23 cellular contexts compared by ENCODE assay signal in the genomic region with DNA sequence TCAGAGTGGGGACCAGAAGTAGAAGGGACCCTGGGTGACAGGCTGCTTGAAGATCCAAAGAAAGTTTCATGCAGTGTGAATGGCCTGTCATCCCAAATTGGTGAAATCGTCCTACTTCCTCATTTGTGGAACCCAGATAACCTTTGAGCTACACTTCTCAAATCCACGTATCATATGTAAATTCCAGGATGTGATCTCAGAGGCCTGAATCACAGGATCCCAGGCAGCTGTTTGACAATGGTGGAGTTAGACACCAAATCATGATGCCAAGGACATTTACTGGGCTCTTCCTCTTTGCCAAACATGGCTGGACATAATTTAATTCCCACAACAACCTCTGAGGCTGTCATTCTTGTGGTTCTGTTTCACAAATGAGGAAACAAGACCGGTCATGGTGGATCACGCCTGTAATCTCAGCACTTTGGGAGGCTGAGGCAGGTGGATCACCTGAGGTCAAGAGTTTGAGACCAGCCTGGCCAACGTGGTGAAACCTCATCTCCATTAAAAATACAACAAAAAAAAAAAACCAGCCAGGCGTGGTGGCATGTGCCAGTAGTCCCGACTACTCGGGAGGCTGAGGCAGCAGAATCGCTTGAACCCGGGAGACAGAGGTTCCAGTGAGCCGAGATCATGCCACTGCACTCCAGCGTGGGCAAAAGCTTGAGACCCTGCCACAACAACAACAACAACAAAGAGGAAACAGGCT. TPM values are rescaled to one million over a fixed set of nuclear protein-coding genes. Genes with fewer than 3 reads are reported as not detected.
A peak's percentile ranks its signal among the peaks of the same experiment; 100 is the strongest.
DNase-seq lines count a peak whose midpoint lies in the region; ATAC-seq, FAIRE-seq and TF ChIP-seq lines count a peak whose summit lies in the region.
"Had no signal": no experiment of that assay in that cellular context is flagged by ENCODE, and none has a peak within 500 bp of the region (broad histone marks: within the 10 kb centered on the region; RNA-seq: fewer than 3 reads in every experiment).

No MANE protein-coding gene starts in this region.

- no peak overlapping the region for H4K91ac ChIP-seq in H9 (ENCODE audit: insufficient read length, low read depth, low read length)

- no peaks in the 10 kb centered on the region for H3K23me2 ChIP-seq in H9 (ENCODE audit: insufficient read length, low read depth, low read length, poor library complexity, severe bottlenecking)

- peak overlapping the region; percentile 88 to 93 for H3K27ac ChIP-seq in mucosa of rectum (ENCODE audit: low read depth in 2 of 2, low read length in 2 of 2)
- no peak overlapping the region for H3K27ac ChIP-seq in H9 (ENCODE audit: insufficient read length, low read depth, low read length)
- H3K27ac ChIP-seq: heart right ventricle had no signal

- H3K4me3 Mint-ChIP-seq in Caco-2 (ENCODE audit: unreplicated experiment), result no peak overlapping the region
- no peak overlapping the region for H3K4me3 Mint-ChIP-seq in H9
- H3K4me3 Mint-ChIP-seq: activated CD8-positive, alpha-beta memory T cell treated with anti-CD3 and anti-CD28 coated beads, Interleukin-2, amount 10 ng/mL, durations not matched to agents 7 days and 5 days; GM23338 had no signal

- H2BK5ac ChIP-seq in H9 (ENCODE audit: insufficient read length, low read length), result no peak overlapping the region

- no peak overlapping the region for H2BK20ac ChIP-seq in H9 (ENCODE audit: low read depth, low read length, poor library complexity, severe bottlenecking)

- H3K4ac ChIP-seq in H9 (ENCODE audit: low read depth, low read length), result no peak overlapping the region

- H3K4me3 ChIP-seq in Caco-2 (ENCODE audit: low read depth, low read length), result no peak overlapping the region
- no peak overlapping the region for H3K4me3 ChIP-seq in bronchial epithelial cell (ENCODE audit: low read depth, low read length)
- peak overlapping the region in 1 of 2 donors; percentile 17 for H3K4me3 ChIP-seq in mucosa of rectum (ENCODE audit: low read length in 2 of 2)
- H3K4me3 ChIP-seq: GM23338, heart right ventricle had no signal

- CTCF ChIA-PET in Caco-2 (lab: Charles Lee), result interaction anchor here (0.6 to 2.2 kb wide), 4 partner anchors 8 to 218 kb away, joined by 3 to 10 read pairs (median 6); no protein-coding TSS in a partner anchor

- no peak overlapping the region for H2AK5ac ChIP-seq in H9 (ENCODE audit: insufficient read length, low read length)

- no peak overlapping the region for H2BK15ac ChIP-seq in H9 (ENCODE audit: low read depth, low read length)

- H3K79me2 ChIP-seq in H9 (ENCODE audit: insufficient read depth, low read length), result no peaks in the 10 kb centered on the region

- H3K9ac ChIP-seq in mucosa of rectum (ENCODE audit: low read depth in 1 of 2, low read length in 2 of 2) (peak overlapping the region; percentile 17 to 65), H9 (ENCODE audit: extremely low read depth, insufficient read length, low read length) (no peak overlapping the region)

- no TSS peak for BruUV-seq in Caco-2 (replicated peaks; lab: Mats Ljungman, UMichigan)

- no peak for DNase-seq in Caco-2
- peak; percentile 35 to 70 for DNase-seq in NOMO-1 (lab: John Stamatoyannopoulos, UW; ENCODE audit: unreplicated experiment in 2 of 2)
- peak; percentile 53 for DNase-seq in bronchial epithelial cell (ENCODE audit: low read depth)
- no peak for DNase-seq in GM13976 (ENCODE audit: low spot score)
- no peak for DNase-seq in H9
- DNase-seq in SK-N-DZ (ENCODE audit: low spot score), result no peak
- DNase-seq: activated CD4-positive, CD25-positive, alpha-beta regulatory T cell treated with anti-CD3 and anti-CD28 coated beads, Interleukin-2, amount 50 U/mL, for 72 hours; activated CD8-positive, alpha-beta memory T cell treated with anti-CD3 and anti-CD28 coated beads, Interleukin-2, amount 10 ng/mL, durations not matched to agents 7 days and 5 days; Calu3; central memory CD4-positive, alpha-beta T cell; effector memory CD4-positive, alpha-beta T cell; GDM1; heart right ventricle; islet precursor cell; KG1; NCI-H1417; NCI-H748 treated with DMSO at 0.1 percent for 48 hours; T-helper 2 cell had no signal

- H3K4me2 ChIP-seq in H9 (ENCODE audit: insufficient read depth, insufficient read length, low read length), result no peak overlapping the region
- H3K4me2 ChIP-seq: GM23338 had no signal

- H4K20me1 ChIP-seq in H9 (ENCODE audit: control insufficient read depth, insufficient read depth, insufficient read length), result no peaks in the 10 kb centered on the region

- no peaks in the 10 kb centered on the region for H3K27me3 Mint-ChIP-seq in Caco-2 (ENCODE audit: insufficient read depth, unreplicated experiment)
- peaks cover 7% of the 10 kb centered on the region for H3K27me3 Mint-ChIP-seq in H9 (ENCODE audit: low read depth)

- H3T11ph ChIP-seq in H9 (ENCODE audit: low read length), result no peak overlapping the region

- POLR2A ChIA-PET in Caco-2 (lab: Charles Lee), result interaction anchor here (0.7 kb wide), 1 partner anchor 11 kb away, joined by 4 read pairs; no protein-coding TSS in a partner anchor

- H3K9me3 Mint-ChIP-seq in Caco-2 (ENCODE audit: unreplicated experiment) (no peaks in the 10 kb centered on the region), H9 (no peaks in the 10 kb centered on the region)
- H3K9me3 Mint-ChIP-seq: activated T-helper 2 cell treated with anti-CD3 and anti-CD28 coated beads, Interferon-gamma antibody, Interleukin-2, Interleukin-4, amounts not matched to agents 10 μg/mL and 5 μg/mL and 100 μg/mL, durations not matched to agents 14 hours and 24 hours and 36 hours; GM23338 had no signal

- no peak overlapping the region for H2BK12ac ChIP-seq in H9 (ENCODE audit: insufficient read length, low read depth, low read length)

- no peak overlapping the region for H4K8ac ChIP-seq in H9 (replicated peaks; ENCODE audit: insufficient read length, low read depth, low read length)

- no peak overlapping the region for H3K56ac ChIP-seq in H9 (ENCODE audit: insufficient read length, low read depth, low read length)

- no peak overlapping the region for H3K14ac ChIP-seq in H9 (ENCODE audit: insufficient read depth, low read length)

- no peak overlapping the region for H4K5ac ChIP-seq in H9 (ENCODE audit: insufficient read length, low read depth, low read length)

- H2AFZ ChIP-seq in H9 (ENCODE audit: low read length), result no peak overlapping the region
- H2AFZ ChIP-seq: GM23338 had no signal

- H3K9me3 ChIP-seq in Caco-2, result no peaks in the 10 kb centered on the region
- no peaks in the 10 kb centered on the region for H3K9me3 ChIP-seq in mucosa of rectum (ENCODE audit: control insufficient read depth in 2 of 2, low read length in 2 of 2)
- H3K9me3 ChIP-seq in H9 (ENCODE audit: control insufficient read depth, low read depth, low read length), result no peaks in the 10 kb centered on the region
- H3K9me3 ChIP-seq: heart right ventricle had no signal

- H3K79me1 ChIP-seq in H9 (ENCODE audit: insufficient read depth, low read depth, low read length, poor library complexity, severe bottlenecking), result no peaks in the 10 kb centered on the region

- H2BK120ac ChIP-seq in H9 (ENCODE audit: low read depth, low read length, poor library complexity, severe bottlenecking), result no peak overlapping the region

- in situ Hi-C loops in GM13976 (cut with MboI; ENCODE audit: low sequenced_read_pairs, unreplicated experiment), result no loop called here

- FAIRE-seq in bronchial epithelial cell (lab: Jason Lieb, UNC), result no peak

- H3K27ac Mint-ChIP-seq in Caco-2 (ENCODE audit: unreplicated experiment), result peak overlapping the region; percentile 23
- no peak overlapping the region for H3K27ac Mint-ChIP-seq in H9
- H3K27ac Mint-ChIP-seq: activated CD8-positive, alpha-beta memory T cell treated with anti-CD3 and anti-CD28 coated beads, Interleukin-2, amount 10 ng/mL, durations not matched to agents 7 days and 5 days; activated T-helper 2 cell treated with anti-CD3 and anti-CD28 coated beads, Interferon-gamma antibody, Interleukin-2, Interleukin-4, amounts not matched to agents 10 μg/mL and 5 μg/mL and 100 μg/mL, durations not matched to agents 14 hours and 24 hours and 36 hours; GM23338 had no signal

- intact Hi-C loops in Caco-2 (cut with micrococcal nuclease; ENCODE audit: unreplicated experiment), result no loop called here

- no peak overlapping the region for H3K18ac ChIP-seq in H9 (ENCODE audit: insufficient read length, low read depth, low read length)

- no peaks in the 10 kb centered on the region for H3K27me3 ChIP-seq in Caco-2 (replicated peaks; ENCODE audit: control insufficient read depth, insufficient read depth, low read length)
- H3K27me3 ChIP-seq in bronchial epithelial cell (ENCODE audit: control insufficient read depth, insufficient read depth, low read length), result peaks cover 10% of the 10 kb centered on the region
- H3K27me3 ChIP-seq in mucosa of rectum (ENCODE audit: control insufficient read depth in 2 of 2, insufficient read depth in 2 of 2, low read length in 2 of 2), result no peaks in the 10 kb centered on the region
- no peaks in the 10 kb centered on the region for H3K27me3 ChIP-seq in H9 (ENCODE audit: insufficient read depth, low read length)

- H3K36me3 ChIP-seq in Caco-2 (ENCODE audit: control insufficient read depth, insufficient read depth, low read length), result no peaks in the 10 kb centered on the region
- H3K36me3 ChIP-seq in bronchial epithelial cell (ENCODE audit: control insufficient read depth, insufficient read depth, low read length), result no peaks in the 10 kb centered on the region
- H3K36me3 ChIP-seq in mucosa of rectum (ENCODE audit: control insufficient read depth in 2 of 2, insufficient read depth in 2 of 2, low read length in 2 of 2), result peaks cover 0 to 3% of the 10 kb centered on the region in 2 donors
- H3K36me3 ChIP-seq: heart right ventricle had no signal

- peaks cover 22% of the 10 kb centered on the region for H3K36me3 Mint-ChIP-seq in Caco-2 (ENCODE audit: insufficient read depth, unreplicated experiment)
- no peaks in the 10 kb centered on the region for H3K36me3 Mint-ChIP-seq in H9 (ENCODE audit: insufficient read depth in 1 of 3, low read depth in 3 of 3)
- H3K36me3 Mint-ChIP-seq: activated CD8-positive, alpha-beta memory T cell treated with anti-CD3 and anti-CD28 coated beads, Interleukin-2, amount 10 ng/mL, durations not matched to agents 7 days and 5 days had no signal

- no CpG with 5 or more reads among the region's 12 CpGs for WGBS in H9 (ENCODE audit: extremely low coverage, insufficient read length, low lambda C conversion rate)

- no peak for ATAC-seq in HG03045 (IDR thresholded peaks at IDR 0.05; ENCODE audit: unreplicated experiment)
- ATAC-seq: activated CD8-positive, alpha-beta memory T cell treated with anti-CD3 and anti-CD28 coated beads, Interleukin-2, amount 10 ng/mL, durations not matched to agents 7 days and 5 days; GM23338; heart right ventricle; sciatic nerve had no signal

- H3K4me1 Mint-ChIP-seq in Caco-2 (ENCODE audit: low read depth, unreplicated experiment), result peaks cover 7% of the 10 kb centered on the region
- H3K4me1 Mint-ChIP-seq in H9, result no peaks in the 10 kb centered on the region
- H3K4me1 Mint-ChIP-seq: activated CD8-positive, alpha-beta memory T cell treated with anti-CD3 and anti-CD28 coated beads, Interleukin-2, amount 10 ng/mL, durations not matched to agents 7 days and 5 days; GM23338 had no signal

- H3K23ac ChIP-seq in H9 (ENCODE audit: insufficient read length, low read depth, low read length), result no peak overlapping the region

- TF ChIP-seq CTCF in Caco-2 (IDR thresholded peaks at IDR 0.05; ENCODE audit: insufficient read depth in 1 of 2, low read depth in 1 of 2, low read length in 1 of 2, severe bottlenecking in 1 of 2, unreplicated experiment in 1 of 2) (no peak), bronchial epithelial cell (IDR thresholded peaks at IDR 0.05; ENCODE audit: insufficient read depth, low read length, severe bottlenecking) (no peak), GM13976 (IDR thresholded peaks at IDR 0.05; ENCODE audit: borderline replicate concordance, control extremely low read depth, extremely low read depth, insufficient read depth, missing control alignments) (no peak), H9 (conservative IDR thresholded peaks at IDR 0.05) (no peak)

- H3K4me1 ChIP-seq in Caco-2, result peaks cover 19% of the 10 kb centered on the region
- peaks cover 11 to 44% of the 10 kb centered on the region in 2 donors for H3K4me1 ChIP-seq in mucosa of rectum (ENCODE audit: control insufficient read depth in 2 of 2, insufficient read depth in 2 of 2, low read length in 2 of 2)
- no peaks in the 10 kb centered on the region for H3K4me1 ChIP-seq in H9 (ENCODE audit: insufficient read depth, low read length)
- H3K4me1 ChIP-seq: heart right ventricle had no signal

RNA-seq across cellular contexts. Expression of a gene that starts 39.9 kb away (rescaled TPM):
- total RNA-seq in Caco-2 (2022), result 53.9 and 54.6 TPM in 2 replicates
- total RNA-seq in bronchial epithelial cell, result 9.0 and 12.5 TPM in 2 replicates
- 19.5 and 21.1 TPM in 2 replicates for total RNA-seq in H9 (2021)
- polyA plus RNA-seq in SK-N-DZ (2014; cell fraction: cytosol; rRNA removed), result 6.0 and 7.7 TPM in 2 replicates
- polyA plus RNA-seq in SK-N-DZ (2014; cell fraction: nucleus; rRNA removed), result 3.3 and 7.7 TPM in 2 replicates

Comparison
In these comparisons a context has a peak if more than half of its experiments do, and no peak if none do; other contexts are left out.
1. DNase-seq: peak in NOMO-1 (2 of 2) and bronchial epithelial cell (single experiment); none in Caco-2 (0 of 2), GM13976 (single experiment), H9 (single experiment) and SK-N-DZ (single experiment).